Comparison of ENCODE assay signal across 15 cellular contexts in the genomic region with DNA sequence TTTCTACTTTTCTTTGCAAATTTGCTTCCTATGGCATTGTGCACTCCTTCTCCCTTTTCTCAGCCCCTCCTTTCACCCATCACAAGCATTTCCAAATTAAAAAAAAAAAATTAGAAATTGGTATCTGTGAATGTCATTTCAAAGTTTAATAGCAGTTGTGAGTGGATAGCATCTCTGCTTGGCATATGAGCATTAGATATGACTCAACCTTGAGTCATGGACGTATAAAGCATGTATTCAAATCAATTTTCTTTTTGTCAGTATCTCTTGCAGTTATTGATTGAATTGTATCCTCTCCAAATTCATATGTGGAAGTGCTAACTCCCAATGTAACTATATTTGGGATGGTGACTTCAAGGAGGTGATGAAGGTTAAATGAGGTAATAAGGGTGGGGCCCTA.
A peak's percentile ranks its signal among the peaks of the same experiment; 100 is the strongest.
DNase-seq lines count a peak whose midpoint lies in the region; ATAC-seq and TF ChIP-seq lines count a peak whose summit lies in the region.
"Had no signal": no experiment of that assay in that cellular context is flagged by ENCODE, and none has a peak within 500 bp of the region (broad histone marks: within the 10 kb centered on the region; RNA-seq: fewer than 3 reads in every experiment).

No MANE protein-coding gene starts in this region.

- H2AFZ ChIP-seq in GM23248 (no peak overlapping the region), KMS-11 (ENCODE audit: low read depth) (no peak overlapping the region)

- in situ Hi-C loops in GM23248 (cut with MboI): no loop called here

- TF ChIP-seq CTCF in KMS-11 (conservative IDR thresholded peaks at IDR 0.05; ENCODE audit: low read depth, low read length) (no peak), foreskin keratinocyte (conservative IDR thresholded peaks at IDR 0.05) (no peak), dorsolateral prefrontal cortex (IDR thresholded peaks at IDR 0.05 in 54 of 56, conservative IDR thresholded peaks at IDR 0.05 in 2 of 56; ENCODE audit: low read depth in 1 of 56, partially characterized antibody in 56 of 56) (no peak)

- H3K9ac ChIP-seq in GM23248 (no peak overlapping the region), KMS-11 (no peak overlapping the region)
- H3K9ac ChIP-seq: BLaER1 had no signal

- no peak overlapping the region for H3K27ac ChIP-seq in GM23248
- H3K27ac ChIP-seq in KMS-11: peak overlapping the region; percentile 88; the same call in 1 of the 2 replicates
- no peak overlapping the region for H3K27ac ChIP-seq in foreskin keratinocyte
- H3K27ac ChIP-seq in dorsolateral prefrontal cortex: no peak overlapping the region
- H3K27ac ChIP-seq: BLaER1 had no signal

- no peaks in the 10 kb centered on the region for H3K9me3 ChIP-seq in GM23248 (ENCODE audit: low read depth)
- H3K9me3 ChIP-seq: BLaER1 had no signal

- intact Hi-C loops in dorsolateral prefrontal cortex (cut with DNase I): no loop called here

- H4K20me1 ChIP-seq in GM23248 (ENCODE audit: insufficient read depth) (no peaks in the 10 kb centered on the region), KMS-11 (ENCODE audit: insufficient read depth) (no peaks in the 10 kb centered on the region)
- H4K20me1 ChIP-seq: BLaER1 had no signal

- H3K4me1 ChIP-seq in GM23248 (ENCODE audit: insufficient read depth) (no peaks in the 10 kb centered on the region), KMS-11 (ENCODE audit: low read depth, poor library complexity, severe bottlenecking) (peaks cover 57% of the 10 kb centered on the region), foreskin keratinocyte (peaks cover 9% of the 10 kb centered on the region)
- H3K4me1 ChIP-seq: BLaER1 had no signal

- H3K79me2 ChIP-seq in GM23248 (ENCODE audit: insufficient read depth) (no peaks in the 10 kb centered on the region), KMS-11 (ENCODE audit: insufficient read depth, low read depth) (no peaks in the 10 kb centered on the region)

- H3K4me2 ChIP-seq in GM23248 (ENCODE audit: unreplicated experiment) (no peak overlapping the region), KMS-11 (peak overlapping the region; percentile 98; the same call in 1 of the 2 replicates)
- H3K4me2 ChIP-seq: BLaER1 had no signal

- DNase-seq in GM23248 (peak; percentile 23), foreskin keratinocyte (peak; percentile 37 to 64), dorsolateral prefrontal cortex (no peak), amniotic stem cell (lab: John Stamatoyannopoulos, UW) (no peak)
- DNase-seq in activated naive CD4-positive, alpha-beta T cell (lab: John Stamatoyannopoulos, UW): no peak
- DNase-seq: CD8-positive, alpha-beta T cell; GOT3; NCI-H1105 treated with DMSO at 0.1 percent for 48 hours; NCI-H1694; NCI-H510A; NCI-H774; SIG-M5 had no signal

- H3F3A ChIP-seq in GM23248 (ENCODE audit: insufficient read depth): no peaks in the 10 kb centered on the region

- H3K27me3 ChIP-seq in GM23248 (replicated peaks; ENCODE audit: insufficient read depth) (no peaks in the 10 kb centered on the region), KMS-11 (ENCODE audit: insufficient read depth, low read depth) (no peaks in the 10 kb centered on the region), foreskin keratinocyte (no peaks in the 10 kb centered on the region), dorsolateral prefrontal cortex (no peaks in the 10 kb centered on the region)
- H3K27me3 ChIP-seq: BLaER1 had no signal

- ATAC-seq in SK-N-SH treated with all-trans-retinoic acid at 6 μM for 48 hours (peak; percentile 50; the same call in 2 of the 3 replicates), foreskin keratinocyte (peak; percentile 78)
- ATAC-seq: CD8-positive, alpha-beta T cell had no signal

- WGBS in GM23248 (ENCODE audit: low coverage in 1 of 2, low lambda C conversion rate in 2 of 2, missing lambda C conversion rate in 2 of 2), 2 experiments: 0 to 2% methylated on average over 1 of the region's 1 CpG

- no peak overlapping the region for H3K4me3 ChIP-seq in GM23248
- H3K4me3 ChIP-seq in KMS-11 (IDR thresholded peaks at IDR 0.05; ENCODE audit: insufficient read depth, low read depth, low read length): no peak overlapping the region
- no peak overlapping the region for H3K4me3 ChIP-seq in dorsolateral prefrontal cortex
- H3K4me3 ChIP-seq: BLaER1 had no signal

- no peaks in the 10 kb centered on the region for H3K9me2 ChIP-seq in GM23248 (ENCODE audit: insufficient read depth)

- H3K36me3 ChIP-seq in GM23248 (ENCODE audit: low read depth): no peaks in the 10 kb centered on the region
- no peaks in the 10 kb centered on the region for H3K36me3 ChIP-seq in KMS-11 (ENCODE audit: insufficient read depth)
- H3K36me3 ChIP-seq: BLaER1 had no signal

TF ChIP-seq in SK-N-SH treated with all-trans-retinoic acid at 6 μM for 48 hours, 23 proteins besides CTCF, POLR2A, EP300 and RAD21:
- TF ChIP-seq SNAI2 (CRISPR knock-in tag; IDR thresholded peaks at IDR 0.05) (no peak), PPARA (CRISPR knock-in tag; IDR thresholded peaks at IDR 0.05; ENCODE audit: borderline replicate concordance) (no peak), RARB (CRISPR knock-in tag; IDR thresholded peaks at IDR 0.05) (no peak)
- TF ChIP-seq, protein P1, sequence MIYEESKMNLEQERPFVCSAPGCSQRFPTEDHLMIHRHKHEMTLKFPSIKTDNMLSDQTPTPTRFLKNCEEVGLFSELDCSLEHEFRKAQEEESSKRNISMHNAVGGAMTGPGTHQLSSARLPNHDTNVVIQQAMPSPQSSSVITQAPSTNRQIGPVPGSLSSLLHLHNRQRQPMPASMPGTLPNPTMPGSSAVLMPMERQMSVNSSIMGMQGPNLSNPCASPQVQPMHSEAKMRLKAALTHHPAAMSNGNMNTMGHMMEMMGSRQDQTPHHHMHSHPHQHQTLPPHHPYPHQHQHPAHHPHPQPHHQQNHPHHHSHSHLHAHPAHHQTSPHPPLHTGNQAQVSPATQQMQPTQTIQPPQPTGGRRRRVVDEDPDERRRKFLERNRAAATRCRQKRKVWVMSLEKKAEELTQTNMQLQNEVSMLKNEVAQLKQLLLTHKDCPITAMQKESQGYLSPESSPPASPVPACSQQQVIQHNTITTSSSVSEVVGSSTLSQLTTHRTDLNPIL (CRISPR knock-in tag; IDR thresholded peaks at IDR 0.05; ENCODE audit: low read depth): no peak

Comparison
In these comparisons a context has a peak if more than half of its experiments do, and no peak if none do; other contexts are left out.
1. DNase-seq: peak in GM23248 (single experiment) and foreskin keratinocyte (2 of 2); none in activated naive CD4-positive, alpha-beta T cell (0 of 4), dorsolateral prefrontal cortex (0 of 10) and amniotic stem cell (single experiment).